In genomic region chr17:11303773-11304394, GRCh38 we compare ENCODE assay signal across 37 cellular contexts.
"Had no signal": no experiment of that assay in that cellular context is flagged by ENCODE, and none has a peak within 500 bp of the region (broad histone marks: within the 10 kb centered on the region; RNA-seq: fewer than 3 reads in every experiment).

No MANE protein-coding gene starts in this region.

- H3K27ac ChIP-seq: adrenal gland, ascending aorta, body of pancreas, brain microvascular endothelial cell, breast epithelium, cardiac muscle cell had no signal

- H3K9me3 ChIP-seq: adrenal gland, ascending aorta, body of pancreas, breast epithelium had no signal

- H3K4me1 ChIP-seq: adrenal gland, ascending aorta, body of pancreas, breast epithelium had no signal

- H3K4me3 Mint-ChIP-seq: activated naive CD4-positive, alpha-beta T cell treated with anti-CD3 and anti-CD28 coated beads for 36 hours; activated naive CD4-positive, alpha-beta T cell treated with anti-CD3 and anti-CD28 coated beads, Interleukin-2, amount 10 ng/mL, durations not matched to agents 7 days and 5 days; activated naive CD4-positive, alpha-beta T cell treated with anti-CD3 and anti-CD28 coated beads, Interleukin-2, amount 50 U/mL, for 24 hours; activated naive CD8-positive, alpha-beta T cell; activated naive CD8-positive, alpha-beta T cell treated with anti-CD3 and anti-CD28 coated beads for 36 hours; activated naive CD8-positive, alpha-beta T cell treated with anti-CD3 and anti-CD28 coated beads, Interleukin-2, amount 10 ng/mL, durations not matched to agents 7 days and 5 days; activated naive CD8-positive, alpha-beta T cell treated with anti-CD3 and anti-CD28 coated beads, Interleukin-2, amount 50 U/mL, for 24 hours; activated T-cell treated with anti-CD3 and anti-CD28 coated beads, Interleukin-2, amount 50 U/mL, for 24 hours; activated T-cell treated with anti-CD3 and anti-CD28 coated beads, Interleukin-2, amount 50 U/mL, for 4 hours; activated T-cell treated with anti-CD3 and anti-CD28 coated beads, Interleukin-2, amount 50 U/mL, for 72 hours; activated T-helper 1 cell treated with anti-CD3 and anti-CD28 coated beads, Interleukin-12 subunit alpha, Interleukin-12 subunit beta, Interleukin-2, Interleukin-4 antibody, amounts not matched to agents 30 ng/mL and 10 ng/mL and 1 ng/mL, durations not matched to agents 14 hours and 24 hours and 36 hours; activated T-helper 17 cell treated with anti-CD3 and anti-CD28 coated beads, Interleukin-2, amount 50 U/mL, for 72 hours; brain; central memory CD8-positive, alpha-beta T cell had no signal

- H3K36me3 ChIP-seq: adrenal gland, ascending aorta, brain microvascular endothelial cell, breast epithelium, cardiac muscle cell had no signal

- H3K27me3 Mint-ChIP-seq: activated naive CD4-positive, alpha-beta T cell treated with anti-CD3 and anti-CD28 coated beads, Interleukin-2, amount 10 ng/mL, durations not matched to agents 7 days and 5 days; activated naive CD4-positive, alpha-beta T cell treated with anti-CD3 and anti-CD28 coated beads, Interleukin-2, amount 50 U/mL, for 24 hours; activated naive CD8-positive, alpha-beta T cell; activated naive CD8-positive, alpha-beta T cell treated with anti-CD3 and anti-CD28 coated beads for 36 hours; activated naive CD8-positive, alpha-beta T cell treated with anti-CD3 and anti-CD28 coated beads, Interleukin-2, amount 10 ng/mL, durations not matched to agents 7 days and 5 days; activated naive CD8-positive, alpha-beta T cell treated with anti-CD3 and anti-CD28 coated beads, Interleukin-2, amount 50 U/mL, for 24 hours; activated T-cell treated with anti-CD3 and anti-CD28 coated beads, Interleukin-2, amount 50 U/mL, for 24 hours; activated T-helper 17 cell treated with anti-CD3 and anti-CD28 coated beads, Interleukin-2, amount 50 U/mL, for 72 hours; brain; central memory CD8-positive, alpha-beta T cell had no signal

- H3K27ac Mint-ChIP-seq: activated naive CD4-positive, alpha-beta T cell treated with anti-CD3 and anti-CD28 coated beads for 36 hours; activated naive CD4-positive, alpha-beta T cell treated with anti-CD3 and anti-CD28 coated beads, Interleukin-2, amount 10 ng/mL, durations not matched to agents 7 days and 5 days; activated naive CD4-positive, alpha-beta T cell treated with anti-CD3 and anti-CD28 coated beads, Interleukin-2, amount 50 U/mL, for 24 hours; activated naive CD8-positive, alpha-beta T cell; activated naive CD8-positive, alpha-beta T cell treated with anti-CD3 and anti-CD28 coated beads for 36 hours; activated naive CD8-positive, alpha-beta T cell treated with anti-CD3 and anti-CD28 coated beads, Interleukin-2, amount 10 ng/mL, durations not matched to agents 7 days and 5 days; activated naive CD8-positive, alpha-beta T cell treated with anti-CD3 and anti-CD28 coated beads, Interleukin-2, amount 50 U/mL, for 24 hours; activated T-cell treated with anti-CD3 and anti-CD28 coated beads, Interleukin-2, amount 50 U/mL, for 24 hours; activated T-cell treated with anti-CD3 and anti-CD28 coated beads, Interleukin-2, amount 50 U/mL, for 72 hours; activated T-helper 1 cell treated with anti-CD3 and anti-CD28 coated beads, Interleukin-12 subunit alpha, Interleukin-12 subunit beta, Interleukin-2, Interleukin-4 antibody, amounts not matched to agents 30 ng/mL and 10 ng/mL and 1 ng/mL, durations not matched to agents 14 hours and 24 hours and 36 hours; activated T-helper 17 cell treated with anti-CD3 and anti-CD28 coated beads, Interleukin-2, amount 50 U/mL, for 72 hours; activated T-helper 2 cell treated with anti-CD3 and anti-CD28 coated beads, Interferon-gamma antibody, Interleukin-2, Interleukin-4, amounts not matched to agents 10 μg/mL and 5 μg/mL and 100 μg/mL, durations not matched to agents 14 hours and 24 hours and 36 hours; brain had no signal

- H3K4me3 ChIP-seq: adrenal gland, ascending aorta, body of pancreas, breast epithelium, cardiac muscle cell had no signal

- ATAC-seq: activated naive CD4-positive, alpha-beta T cell treated with anti-CD3 and anti-CD28 coated beads, Interleukin-2, amount 50 U/mL, for 72 hours; activated naive CD8-positive, alpha-beta T cell treated with anti-CD3 and anti-CD28 coated beads, Interleukin-2, amount 50 U/mL, for 24 hours; activated T-cell treated with anti-CD3 and anti-CD28 coated beads, Interleukin-2, amount 50 U/mL, for 4 hours; activated T-cell treated with anti-CD3 and anti-CD28 coated beads, Interleukin-2, amount 50 U/mL, for 72 hours; activated T-helper 17 cell treated with anti-CD3 and anti-CD28 coated beads, Interleukin-2, amount 50 U/mL, for 72 hours; body of pancreas had no signal

- H3K4me1 Mint-ChIP-seq: activated naive CD4-positive, alpha-beta T cell treated with anti-CD3 and anti-CD28 coated beads, Interleukin-2, amount 10 ng/mL, durations not matched to agents 7 days and 5 days; activated naive CD4-positive, alpha-beta T cell treated with anti-CD3 and anti-CD28 coated beads, Interleukin-2, amount 50 U/mL, for 24 hours; activated naive CD8-positive, alpha-beta T cell treated with anti-CD3 and anti-CD28 coated beads for 36 hours; activated naive CD8-positive, alpha-beta T cell treated with anti-CD3 and anti-CD28 coated beads, Interleukin-2, amount 10 ng/mL, durations not matched to agents 7 days and 5 days; activated naive CD8-positive, alpha-beta T cell treated with anti-CD3 and anti-CD28 coated beads, Interleukin-2, amount 50 U/mL, for 24 hours; activated T-helper 17 cell treated with anti-CD3 and anti-CD28 coated beads, Interleukin-2, amount 50 U/mL, for 72 hours; brain; central memory CD8-positive, alpha-beta T cell had no signal

- DNase-seq: activated effector memory CD4-positive, alpha-beta T cell treated with anti-CD3 and anti-CD28 coated beads, Interleukin-2, amount 50 U/mL, for 16 hours; activated effector memory CD4-positive, alpha-beta T cell treated with Interleukin-2 at 50 U/mL for 16 hours; activated gamma-delta T cell; activated gamma-delta T cell treated with Interleukin-2 at 50 U/mL for 16 hours; activated naive CD4-positive, alpha-beta T cell; activated naive CD4-positive, alpha-beta T cell treated with anti-CD3 and anti-CD28 coated beads for 36 hours; activated naive CD4-positive, alpha-beta T cell treated with anti-CD3 and anti-CD28 coated beads, Interleukin-2, amount 10 ng/mL, durations not matched to agents 7 days and 5 days; activated naive CD4-positive, alpha-beta T cell treated with anti-CD3 and anti-CD28 coated beads, Interleukin-2, amount 50 U/mL, for 16 hours; activated naive CD4-positive, alpha-beta T cell treated with Interleukin-2 at 50 U/mL for 16 hours; activated naive CD8-positive, alpha-beta T cell treated with anti-CD3 and anti-CD28 coated beads for 36 hours; activated naive CD8-positive, alpha-beta T cell treated with anti-CD3 and anti-CD28 coated beads, Interleukin-2, amount 10 ng/mL, durations not matched to agents 7 days and 5 days; activated naive CD8-positive, alpha-beta T cell treated with anti-CD3 and anti-CD28 coated beads, Interleukin-2, amount 50 U/mL, for 24 hours; activated T-cell treated with anti-CD3 and anti-CD28 coated beads, Interleukin-2, amount 50 U/mL, for 1 hour; activated T-cell treated with anti-CD3 and anti-CD28 coated beads, Interleukin-2, amount 50 U/mL, for 24 hours; activated T-cell treated with anti-CD3 and anti-CD28 coated beads, Interleukin-2, amount 50 U/mL, for 4 hours; activated T-cell treated with anti-CD3 and anti-CD28 coated beads, Interleukin-2, amount 50 U/mL, for 48 hours; activated T-cell treated with anti-CD3 and anti-CD28 coated beads, Interleukin-2, amount 50 U/mL, for 72 hours; adrenal gland; amniotic stem cell; amygdala; aorta; body of pancreas; brain microvascular endothelial cell; caudate nucleus; central memory CD4-positive, alpha-beta T cell; cerebellar nuclear complex had no signal

- H3K36me3 Mint-ChIP-seq: activated naive CD4-positive, alpha-beta T cell treated with anti-CD3 and anti-CD28 coated beads, Interleukin-2, amount 10 ng/mL, durations not matched to agents 7 days and 5 days; activated naive CD4-positive, alpha-beta T cell treated with anti-CD3 and anti-CD28 coated beads, Interleukin-2, amount 50 U/mL, for 24 hours; activated naive CD4-positive, alpha-beta T cell treated with anti-CD3 and anti-CD28 coated beads, Interleukin-2, amount 50 U/mL, for 72 hours; activated naive CD8-positive, alpha-beta T cell; activated naive CD8-positive, alpha-beta T cell treated with anti-CD3 and anti-CD28 coated beads for 36 hours; activated naive CD8-positive, alpha-beta T cell treated with anti-CD3 and anti-CD28 coated beads, Interleukin-2, amount 10 ng/mL, durations not matched to agents 7 days and 5 days; brain had no signal

- H3K9me3 Mint-ChIP-seq: activated naive CD4-positive, alpha-beta T cell treated with anti-CD3 and anti-CD28 coated beads for 36 hours; activated naive CD4-positive, alpha-beta T cell treated with anti-CD3 and anti-CD28 coated beads, Interleukin-2, amount 50 U/mL, for 24 hours; activated naive CD8-positive, alpha-beta T cell treated with anti-CD3 and anti-CD28 coated beads for 36 hours; activated naive CD8-positive, alpha-beta T cell treated with anti-CD3 and anti-CD28 coated beads, Interleukin-2, amount 50 U/mL, for 24 hours; activated T-cell treated with anti-CD3 and anti-CD28 coated beads, Interleukin-2, amount 50 U/mL, for 4 hours; central memory CD8-positive, alpha-beta T cell had no signal

- H3K27me3 ChIP-seq: adrenal gland, ascending aorta, body of pancreas, brain microvascular endothelial cell, breast epithelium, cardiac muscle cell had no signal
